ENCODE assay signal across 8 cellular contexts in the genomic region with DNA sequence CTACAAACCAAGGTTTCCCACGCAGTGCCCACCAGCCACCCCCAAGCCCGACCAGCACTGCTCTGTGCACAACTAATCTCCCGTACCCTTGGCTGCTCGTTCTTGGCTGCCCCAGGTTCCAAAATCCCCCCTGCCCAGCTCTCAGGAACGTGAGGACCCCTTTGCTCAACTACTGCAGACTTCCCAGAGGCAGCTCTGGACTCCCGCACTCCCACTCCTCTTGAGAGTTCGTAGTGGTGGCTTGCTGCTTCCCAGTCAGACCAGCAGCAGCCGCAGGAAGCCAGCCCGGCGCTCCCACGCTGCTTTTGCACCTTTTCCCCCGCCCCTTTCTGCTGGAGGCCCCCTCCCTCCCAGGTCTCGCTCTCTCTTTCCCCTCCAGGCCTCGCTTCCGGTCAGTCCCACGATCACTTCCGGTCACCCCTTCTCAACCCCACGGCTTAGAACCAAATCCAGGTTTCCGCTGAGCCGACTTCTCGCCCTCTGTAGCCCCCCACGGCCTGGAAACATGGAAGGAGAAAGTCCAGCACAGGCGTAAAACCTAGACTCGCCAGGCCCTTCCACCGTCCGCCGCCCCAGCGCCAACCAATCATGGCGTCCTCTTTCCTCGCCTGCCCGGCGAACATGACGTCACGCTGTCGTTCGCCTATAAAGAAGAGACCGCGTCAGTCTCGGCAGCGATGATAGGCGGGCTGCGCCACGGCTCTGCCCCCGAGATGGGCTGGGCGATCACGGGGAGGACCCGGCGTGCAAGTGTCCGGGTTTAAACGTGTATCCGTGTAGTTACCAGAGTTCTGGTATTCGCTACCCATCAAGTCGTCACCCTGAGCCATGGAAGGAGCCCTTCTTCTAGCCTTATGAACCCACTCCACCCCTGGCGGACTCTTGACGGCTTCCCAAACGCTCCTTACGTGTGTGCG. TPM values are rescaled to one million over a fixed set of nuclear protein-coding genes. Genes with fewer than 3 reads are reported as not detected.
DNase-seq lines count a peak whose midpoint lies in the region; ATAC-seq and TF ChIP-seq lines count a peak whose summit lies in the region.

Gene TFCP2, minus strand, starts transcription at position 621 of the 917 bp plus-strand sequence. CDS start 713 bp downstream, outside the sequence.

- DNase-seq in NCI-H774 (lab: John Stamatoyannopoulos, UW), result peak; percentile 98
- peak; percentile 92 to 93 for DNase-seq in activated CD4-positive, alpha-beta T cell treated with anti-CD3 and anti-CD28 coated beads, Interleukin-2, amount 50 U/mL, for 4 hours
- DNase-seq in dermis blood vessel endothelial cell, result peak; percentile 99
- peak; percentile 98 for DNase-seq in left lung
- peak; percentile 93 for DNase-seq in stimulated activated CD4-positive, alpha-beta T cell treated with anti-CD3 and anti-CD28 coated beads, Interleukin-2, amount 100 ng/mL, for 4 hours (ENCODE audit: low read depth)

- peak within 1 kb of the TSS; percentile 38 for H3K4me2 ChIP-seq in BLaER1

- TF ChIP-seq CTCF in left lung (IDR thresholded peaks at IDR 0.05), result no peak

- ATAC-seq in GM19328 (IDR thresholded peaks at IDR 0.05; ENCODE audit: unreplicated experiment) (peak; percentile 95), HG03469 (IDR thresholded peaks at IDR 0.05; ENCODE audit: unreplicated experiment) (peak; percentile 83), left lung (peak; percentile 96)

- H3K27ac ChIP-seq in BLaER1, result no peak within 1 kb of the TSS
- peak within 1 kb of the TSS; percentile 96 for H3K27ac ChIP-seq in left lung

- peaks cover 17% of the 10 kb centered on the region for H3K9me3 ChIP-seq in BLaER1
- H3K9me3 ChIP-seq in left lung, result no peaks in the 10 kb centered on the region

- H3K4me3 ChIP-seq in BLaER1, result peak within 1 kb of the TSS; percentile 57
- H3K4me3 ChIP-seq in left lung, result peak within 1 kb of the TSS; percentile 60 to 77

- no peaks in the 10 kb centered on the region for H4K20me1 ChIP-seq in BLaER1

- no peak within 1 kb of the TSS for H3K9ac ChIP-seq in BLaER1

- H3K36me3 ChIP-seq in BLaER1, result no peaks in the 10 kb centered on the region
- no peaks in the 10 kb centered on the region for H3K36me3 ChIP-seq in left lung

- H3K27me3 ChIP-seq in BLaER1 (peaks cover 24% of the 10 kb centered on the region), left lung (no peaks in the 10 kb centered on the region)

- H3K4me1 ChIP-seq in BLaER1 (no peaks in the 10 kb centered on the region), left lung (peaks cover 6 to 30% of the 10 kb centered on the region in 2 donors)

- intact Hi-C loops in left lung (cut with DNase I), result no loop called here

RNA-seq across cellular contexts. Expression of gene TFCP2, which starts in this region (rescaled TPM):
- total RNA-seq in dermis blood vessel endothelial cell (10.9 and 20.8 TPM in 2 replicates), left lung (10 to 100 TPM; 24.1 TPM)
